ENCODE assay signal across 7 cellular contexts in genomic region chr17:16381496-16381820, GRCh38. TPM values are rescaled to one million over a fixed set of nuclear protein-coding genes. Genes with fewer than 3 reads are reported as not detected.
DNase-seq lines count a peak whose midpoint lies in the region; ATAC-seq and TF ChIP-seq lines count a peak whose summit lies in the region.

No MANE protein-coding gene starts in this region.

- DNase-seq in Karpas-422: no peak
- no peak for DNase-seq in memory B cell (ENCODE audit: low spot score in 2 of 2)
- no peak for DNase-seq in thoracic aorta (ENCODE audit: low spot score)
- DNase-seq in GDM1 (lab: John Stamatoyannopoulos, UW): no peak

- ATAC-seq in GM21381 (IDR thresholded peaks at IDR 0.05; ENCODE audit: unreplicated experiment) (peak; percentile 5), memory B cell (ENCODE audit: low read depth) (peak; percentile 4), thoracic aorta (ENCODE audit: insufficient number of reproducible peaks, low FRiP score, low read depth) (no peak), GM21717 (IDR thresholded peaks at IDR 0.05; ENCODE audit: unreplicated experiment) (no peak)

- H3K36me3 ChIP-seq in Karpas-422 (ENCODE audit: insufficient read depth, low read length): peaks cover 14% of the 10 kb centered on the region
- H3K36me3 ChIP-seq in thoracic aorta: peaks cover 7% of the 10 kb centered on the region

- peak overlapping the region; percentile 99 for H3K4me2 ChIP-seq in Karpas-422 (ENCODE audit: low read depth, low read length, poor library complexity, severe bottlenecking)

- H3K27me3 ChIP-seq in Karpas-422 (ENCODE audit: low read length): no peaks in the 10 kb centered on the region
- no peaks in the 10 kb centered on the region for H3K27me3 ChIP-seq in thoracic aorta (replicated peaks; ENCODE audit: insufficient read depth)

- H3K79me2 ChIP-seq in Karpas-422 (ENCODE audit: low read length): peaks cover 7% of the 10 kb centered on the region

- H3K9me2 ChIP-seq in Karpas-422 (replicated peaks; ENCODE audit: insufficient read depth, low read length): no peaks in the 10 kb centered on the region

- peaks cover 11 to 16% (median 12%) of the 10 kb centered on the region in 5 experiments for H3K9me3 Mint-ChIP-seq in brain
- H3K9me3 Mint-ChIP-seq in memory B cell: no peaks in the 10 kb centered on the region

- H3K4me3 Mint-ChIP-seq in brain (peak overlapping the region; percentile 84 to 99 (median 88)), memory B cell (peak overlapping the region; percentile 98)

- no peak overlapping the region for H2AFZ ChIP-seq in Karpas-422 (ENCODE audit: low read length)

- peaks cover 31% of the 10 kb centered on the region for H4K20me1 ChIP-seq in Karpas-422 (ENCODE audit: insufficient read depth, low read depth, low read length)

- H3K4me1 ChIP-seq in Karpas-422 (ENCODE audit: low read length) (peaks cover 10% of the 10 kb centered on the region), thoracic aorta (ENCODE audit: control insufficient read depth in 1 of 2, low read depth in 2 of 2) (peaks cover 24 to 30% of the 10 kb centered on the region in 2 donors)

- no peaks in the 10 kb centered on the region for H3K9me3 ChIP-seq in Karpas-422 (ENCODE audit: low read length)
- no peaks in the 10 kb centered on the region for H3K9me3 ChIP-seq in thoracic aorta

- H3K27me3 Mint-ChIP-seq in brain (peaks cover 15% of the 10 kb centered on the region), memory B cell (no peaks in the 10 kb centered on the region)

- TF ChIP-seq CTCF in brain (conservative IDR thresholded peaks at IDR 0.05) (peak in 1 of 2 experiments; percentile 27), thoracic aorta (IDR thresholded peaks at IDR 0.05) (no peak)

- peak overlapping the region; percentile 99 to 100 (median 100) for H3K27ac Mint-ChIP-seq in brain
- H3K27ac Mint-ChIP-seq in memory B cell: peak overlapping the region; percentile 99

- H3K36me3 Mint-ChIP-seq in brain (peaks cover 44% of the 10 kb centered on the region), memory B cell (peaks cover 10% of the 10 kb centered on the region)

- H3K4me3 ChIP-seq in Karpas-422 (ENCODE audit: low read length): peak overlapping the region; percentile 97
- peak overlapping the region; percentile 73 for H3K4me3 ChIP-seq in thoracic aorta

- peaks cover 67% of the 10 kb centered on the region for H3K4me1 Mint-ChIP-seq in brain
- H3K4me1 Mint-ChIP-seq in memory B cell: peaks cover 36% of the 10 kb centered on the region

- H3K27ac ChIP-seq in Karpas-422 (ENCODE audit: low read length): peak overlapping the region; percentile 67
- H3K27ac ChIP-seq in thoracic aorta: peak overlapping the region; percentile 81 to 93

- peak overlapping the region; percentile 82 for H3K9ac ChIP-seq in Karpas-422 (ENCODE audit: low read length)

RNA-seq across cellular contexts. Expression of gene UBB, which starts 0.6 kb away (rescaled TPM):
- 1,060 and 1,155 TPM in 2 replicates for total RNA-seq in Karpas-422 (2014; rRNA removed; shearing (Covaris generic); ENCODE audit: low replicate concordance)
- polyA plus RNA-seq in brain (ENCODE audit: insufficient read depth, low read depth, low replicate concordance): 3,999 TPM
- total RNA-seq in thoracic aorta: 100 to 1,000 TPM; 520 to 686 TPM

RNA-seq across cellular contexts. Expression of gene CENPV, which starts 28.2 kb away (rescaled TPM):
- total RNA-seq in Karpas-422 (2014; rRNA removed; shearing (Covaris generic); ENCODE audit: low replicate concordance): 25.6 and 69.7 TPM in 2 replicates
- 172 TPM for polyA plus RNA-seq in brain (ENCODE audit: insufficient read depth, low read depth, low replicate concordance)
- total RNA-seq in thoracic aorta: 10 to 100 TPM; 12.0 to 32.5 TPM

RNA-seq across cellular contexts. Expression of gene TRPV2, which starts 33.9 kb away (rescaled TPM):
- total RNA-seq in Karpas-422 (2014; rRNA removed; shearing (Covaris generic); ENCODE audit: low replicate concordance): 14.2 and 30.1 TPM in 2 replicates
- 7.8 TPM for polyA plus RNA-seq in brain (ENCODE audit: insufficient read depth, low read depth, low replicate concordance)
- total RNA-seq in thoracic aorta: 10 to 100 TPM; 18.5 to 28.6 TPM

Comparison
In these comparisons a context has a peak if more than half of its experiments do, and no peak if none do; other contexts are left out.
1. ATAC-seq: peak in GM21381 (single experiment) and memory B cell (single experiment); none in thoracic aorta (single experiment) and GM21717 (single experiment).